ENCODE assay signal across 21 cellular contexts in genomic region chr12:54389139-54389508, GRCh38. TPM values are rescaled to one million over a fixed set of nuclear protein-coding genes. Genes with fewer than 3 reads are reported as not detected.
DNase-seq lines count a peak whose midpoint lies in the region; ATAC-seq, FAIRE-seq and TF ChIP-seq lines count a peak whose summit lies in the region.
"Had no signal": no experiment of that assay in that cellular context is flagged by ENCODE, and none has a peak within 500 bp of the region (broad histone marks: within the 10 kb centered on the region; RNA-seq: fewer than 3 reads in every experiment).

No MANE protein-coding gene starts in this region.

- no peaks in the 10 kb centered on the region for H3K27me3 Mint-ChIP-seq in naive B cell
- H3K27me3 Mint-ChIP-seq: activated naive CD8-positive, alpha-beta T cell had no signal

- WGBS in K562 (ENCODE audit: insufficient coverage, low coverage, missing lambda C conversion rate), result 47% methylated on average over 3 of the region's 3 CpGs
- 85 to 97% methylated on average over 3 of the region's 3 CpGs for WGBS in pancreas, 2 donors

- peaks cover 91% of the 10 kb centered on the region for H3K79me2 ChIP-seq in K562 (ENCODE audit: control insufficient read depth, insufficient read depth, low read length)

- no peak overlapping the region for H2AFZ ChIP-seq in K562 (ENCODE audit: low read depth, low read length)

- no peaks in the 10 kb centered on the region for H3K9me3 Mint-ChIP-seq in naive B cell
- H3K9me3 Mint-ChIP-seq: brain, H9 had no signal

- peak overlapping the region; percentile 62 for H3K27ac ChIP-seq in K562 (ENCODE audit: extremely low read depth, low read depth, low read length)
- no peak overlapping the region for H3K27ac ChIP-seq in pancreas

- H3K9ac ChIP-seq in K562 (ENCODE audit: insufficient read depth in 1 of 2, low read depth in 2 of 2, low read length in 2 of 2), result peak overlapping the region; percentile 27 to 91
- H3K9ac ChIP-seq: SK-N-SH had no signal

- TF ChIP-seq CTCF in K562 (IDR thresholded peaks at IDR 0.05 in 2 of 3, conservative IDR thresholded peaks at IDR 0.05 in 1 of 3; ENCODE audit: insufficient read depth in 2 of 3, low read depth in 1 of 3, low read length in 3 of 3) (no peak), pancreas (IDR thresholded peaks at IDR 0.05) (no peak)

- peak overlapping the region; percentile 88 for H3K4me2 ChIP-seq in K562 (ENCODE audit: insufficient read depth, low read length)
- H3K4me2 ChIP-seq: SK-N-SH had no signal

- TF ChIP-seq RAD21 in K562 (CRISPR knock-in tag; conservative IDR thresholded peaks at IDR 0.05 in 1 of 2, IDR thresholded peaks at IDR 0.05 in 1 of 2), result no peak

- in situ Hi-C loops in K562 (cut with MboI), result no loop called here

- peaks cover 74 to 91% (median 88%) of the 10 kb centered on the region in 3 donors for H3K4me1 Mint-ChIP-seq in naive B cell

- ATAC-seq in Right ventricle myocardium superior (ENCODE audit: poor library complexity), result no peak
- ATAC-seq in left cardiac atrium, result no peak
- no peak for ATAC-seq in K562
- no peak for ATAC-seq in naive B cell (ENCODE audit: low read depth in 2 of 2)
- no peak for ATAC-seq in pancreas
- no peak for ATAC-seq in HG03159 (IDR thresholded peaks at IDR 0.05; ENCODE audit: unreplicated experiment)
- ATAC-seq in GM19324 (IDR thresholded peaks at IDR 0.05; ENCODE audit: low FRiP score, unreplicated experiment), result no peak
- ATAC-seq in GM18517 (IDR thresholded peaks at IDR 0.05; ENCODE audit: unreplicated experiment), result no peak

- TF ChIP-seq EP300 in K562 (IDR thresholded peaks at IDR 0.05; ENCODE audit: low read length), result no peak

- H3K36me3 ChIP-seq in K562 (ENCODE audit: control insufficient read depth, insufficient read depth, low read length) (peaks cover 38% of the 10 kb centered on the region), pancreas (peaks cover 0 to 2% (median 0%) of the 10 kb centered on the region in 3 donors)
- H3K36me3 ChIP-seq: spleen had no signal

- CTCF ChIA-PET in K562 (lab: Yijun Ruan, JAX; ENCODE audit: low intra/inter-chr PET ratio), result no interaction called here

- POLR2A ChIA-PET in K562 (lab: Yijun Ruan, JAX), result interaction anchor here (1.3 kb wide), 1 partner anchor 55 kb away, joined by 3 read pairs; no protein-coding TSS in a partner anchor

- H3K4me1 ChIP-seq in K562 (replicated peaks in 1 of 2; ENCODE audit: control insufficient read depth in 2 of 2, insufficient read depth in 2 of 2, low read length in 2 of 2) (peaks cover 84% of the 10 kb centered on the region in 2 experiments), pancreas (no peaks in the 10 kb centered on the region)

- no peaks in the 10 kb centered on the region for H3K9me3 ChIP-seq in K562 (replicated peaks; ENCODE audit: control insufficient read depth, insufficient read depth, low read depth, low read length)
- H3K9me3 ChIP-seq in pancreas, result no peaks in the 10 kb centered on the region
- H3K9me3 ChIP-seq: SK-N-SH, spleen, upper lobe of left lung had no signal

- H3K4me3 ChIP-seq in K562 (peak overlapping the region; percentile 57; the same call in 1 of the 2 replicates), pancreas (no peak overlapping the region)
- H3K4me3 ChIP-seq: upper lobe of left lung had no signal

- FAIRE-seq in K562 (lab: Jason Lieb, UNC) (no peak), pancreas (lab: Jason Lieb, UNC) (no peak)
- FAIRE-seq: GM12891 had no signal

- intact Hi-C loops in Right ventricle myocardium superior (cut with DNase I), result no loop called here
- intact Hi-C loops in left cardiac atrium (cut with DNase I), result no loop called here
- intact Hi-C loops in K562 (cut with micrococcal nuclease), result no loop called here
- intact Hi-C loops in pancreas (cut with DNase I), result loop anchor here in 1 of 3 donors (10.0 kb wide), 1 partner anchor 56 kb away; no protein-coding TSS in a partner anchor

- no peaks in the 10 kb centered on the region for H3K9me1 ChIP-seq in K562 (ENCODE audit: control insufficient read depth, insufficient read depth, low read length)

- no TSS peak for BruUV-seq in K562 (replicated peaks; lab: Mats Ljungman, UMichigan)

- H3K4me3 Mint-ChIP-seq in naive B cell, result peak overlapping the region; percentile 42 to 97 (median 82)

- no peak for TF ChIP-seq POLR2A in K562 (conservative IDR thresholded peaks at IDR 0.05)

- no peaks in the 10 kb centered on the region for H3K27me3 ChIP-seq in K562 (ENCODE audit: control insufficient read depth in 2 of 2, insufficient read depth in 2 of 2, low read length in 2 of 2)
- no peaks in the 10 kb centered on the region for H3K27me3 ChIP-seq in pancreas
- H3K27me3 ChIP-seq: upper lobe of left lung had no signal

- H3K27ac Mint-ChIP-seq in naive B cell, result peak overlapping the region in 2 of 6 donors; percentile 69 to 71

- no peaks in the 10 kb centered on the region for H3K36me3 Mint-ChIP-seq in naive B cell
- H3K36me3 Mint-ChIP-seq: brain had no signal

- DNase-seq in Right ventricle myocardium superior (peak; percentile 5), left cardiac atrium (no peak), K562 (ENCODE audit: extremely low read depth in 1 of 4, low spot score in 3 of 4) (no peak), naive B cell (no peak), pancreas (no peak)
- DNase-seq: activated CD4-positive, alpha-beta T cell treated with anti-CD3 and anti-CD28 coated beads, Interleukin-2, amount 50 U/mL, for 1 hour; activated T-cell treated with anti-CD3 and anti-CD28 coated beads, Interleukin-2, amount 50 U/mL, for 1 hour; H9; MM.1S; NCI-H1694 treated with DMSO at 0.1 percent for 48 hours; NCI-H446 treated with DMSO at 0.1 percent for 48 hours; SK-N-SH; upper lobe of left lung had no signal

- H4K20me1 ChIP-seq in K562 (replicated peaks; ENCODE audit: control insufficient read depth, insufficient read depth, low read length), result no peaks in the 10 kb centered on the region

RNA-seq across cellular contexts. Expression of gene ZNF385A, which starts 4.6 kb away (rescaled TPM):
- total RNA-seq in Right ventricle myocardium superior (10.7 TPM), left cardiac atrium (10 to 100 TPM; 20.4 to 24.2 TPM), K562 (2014; rRNA removed) (15.9 and 17.7 TPM in 2 replicates), K562 (2014; rRNA removed; fragmentation: Illumina TruSeq; extraction: Trizol) (3.5 and 3.7 TPM in 2 replicates), K562 (2015; rRNA removed; fragmentation: Illumina TruSeq; extraction: Trizol) (5.9 and 8.7 TPM in 2 replicates), K562 (2021) (96.5 and 111 TPM in 2 replicates), pancreas (1 to 10 TPM in 5 of 6 donors, under 1 TPM in 1; 0.59 to 8.2 (median 2.6) TPM)
- total RNA-seq in K562 (2011; cell fraction: chromatin; rRNA removed; ENCODE audit: low replicate concordance), result 8.1 and 25.0 TPM in 2 replicates
- 9.7 and 11.1 TPM in 2 replicates for total RNA-seq in K562 (2011; cell fraction: nucleolus; rRNA removed)
- 9.7 and 11.8 TPM in 2 replicates for total RNA-seq in K562 (2011; cell fraction: nucleoplasm; rRNA removed)
- polyA plus RNA-seq in K562 (2011; rRNA removed) (7.7 and 15.6 TPM in 2 replicates), K562 (2014; fragmentation: Illumina TruSeq; extraction: Trizol) (65.7 and 88.2 TPM in 2 replicates), K562 (2014; fragmentation: Nextera tagmentation; extraction: Ambion mirVana) (1 to 10 TPM; 1.0 TPM), K562 (2014; rRNA removed) (30.3 and 34.6 TPM in 2 replicates), naive B cell (ENCODE audit: low read depth in 6 of 6) (10 to 100 TPM in 3 of 6 donors, 1 to 10 TPM in 3; 6.1 to 18.2 (median 10.5) TPM), pancreas (1 to 10 TPM; 2.8 to 3.6 TPM)
- polyA plus RNA-seq in K562 (2011; cell fraction: cytosol; rRNA removed), result 11.8 and 25.5 TPM in 2 replicates
- 15.0 and 32.1 TPM in 2 replicates for polyA plus RNA-seq in K562 (2011; cell fraction: nucleus; rRNA removed)
- polyA plus RNA-seq in K562 (2012), result 35.9 and 43.9 TPM in 2 replicates
- 4.7 and 6.3 TPM in 2 replicates for polyA minus RNA-seq in K562 (2011; rRNA and poly(A)+ RNA removed)
- 31.2 and 48.8 TPM in 2 replicates for polyA minus RNA-seq in K562 (2011; cell fraction: cytosol; rRNA and poly(A)+ RNA removed)
- polyA minus RNA-seq in K562 (2011; cell fraction: nucleus; rRNA and poly(A)+ RNA removed), result 6.7 and 8.1 TPM in 2 replicates

RNA-seq across cellular contexts. Expression of gene GPR84, which starts 24.8 kb away (rescaled TPM):
- not detected for total RNA-seq in Right ventricle myocardium superior
- under 1 TPM; 0.29 to 0.55 TPM for total RNA-seq in left cardiac atrium
- total RNA-seq in K562 (2011; cell fraction: chromatin; rRNA removed; ENCODE audit: low replicate concordance), result 0.48 and 1.8 TPM in 2 replicates
- 0.13 and 0.17 TPM in 2 replicates for total RNA-seq in K562 (2011; cell fraction: nucleolus; rRNA removed)
- total RNA-seq in K562 (2011; cell fraction: nucleoplasm; rRNA removed), result 0.44 and 0.69 TPM in 2 replicates
- total RNA-seq in K562 (2014; rRNA removed), result 0.16 TPM in 1 of 2 replicates, not detected in the other
- total RNA-seq in K562 (2014; rRNA removed; fragmentation: Illumina TruSeq; extraction: Trizol), result 0.11 TPM in 1 of 2 replicates, not detected in the other
- total RNA-seq in K562 (2015; rRNA removed; fragmentation: Illumina TruSeq; extraction: Trizol), result not detected in 2 replicates
- not detected in 2 replicates for total RNA-seq in K562 (2021)
- 0.16 TPM in 1 of 2 replicates, not detected in the other for polyA plus RNA-seq in K562 (2011; rRNA removed)
- polyA plus RNA-seq in K562 (2011; cell fraction: cytosol; rRNA removed), result not detected in 2 replicates
- polyA plus RNA-seq in K562 (2011; cell fraction: nucleus; rRNA removed), result 0.25 and 0.44 TPM in 2 replicates
- 0.07 and 0.47 TPM in 2 replicates for polyA plus RNA-seq in K562 (2012)
- 0.10 TPM in 1 of 2 replicates, not detected in the other for polyA plus RNA-seq in K562 (2014; fragmentation: Illumina TruSeq; extraction: Trizol)
- under 1 TPM; 0.07 to 0.18 TPM for polyA plus RNA-seq in K562 (2014; fragmentation: Nextera tagmentation; extraction: Ambion mirVana)
- not detected in 2 replicates for polyA plus RNA-seq in K562 (2014; rRNA removed)
- polyA minus RNA-seq in K562 (2011; rRNA and poly(A)+ RNA removed), result 0.12 TPM in 1 of 2 replicates, not detected in the other
- polyA minus RNA-seq in K562 (2011; cell fraction: cytosol; rRNA and poly(A)+ RNA removed), result not detected in 2 replicates
- 0.22 TPM in 1 of 2 replicates, not detected in the other for polyA minus RNA-seq in K562 (2011; cell fraction: nucleus; rRNA and poly(A)+ RNA removed)
- not detected for polyA plus RNA-seq in naive B cell (ENCODE audit: low read depth in 6 of 6)
- total RNA-seq in pancreas, result under 1 TPM in 4 of 6 donors, not detected in 2; 0.32 to 0.87 (median 0.63) TPM
- under 1 TPM; 0.09 to 0.27 TPM for polyA plus RNA-seq in pancreas
- total RNA-seq: dermis microvascular lymphatic vessel endothelial cell, H9 had no signal

RNA-seq across cellular contexts. Expression of gene ITGA5, which starts 29.9 kb away (rescaled TPM):
- total RNA-seq in Right ventricle myocardium superior (51.6 TPM), left cardiac atrium (100 to 1,000 TPM in 1 of 2 donors, 10 to 100 TPM in 1; 45.7 to 133 TPM), K562 (2014; rRNA removed) (47.4 and 59.0 TPM in 2 replicates), K562 (2014; rRNA removed; fragmentation: Illumina TruSeq; extraction: Trizol) (41.7 and 49.0 TPM in 2 replicates), K562 (2015; rRNA removed; fragmentation: Illumina TruSeq; extraction: Trizol) (33.7 and 34.5 TPM in 2 replicates), K562 (2021) (71.0 and 75.2 TPM in 2 replicates), pancreas (10 to 100 TPM in 4 of 6 donors, 1 to 10 TPM in 2; 9.5 to 27.1 (median 15.1) TPM)
- 326 and 672 TPM in 2 replicates for total RNA-seq in K562 (2011; cell fraction: chromatin; rRNA removed; ENCODE audit: low replicate concordance)
- total RNA-seq in K562 (2011; cell fraction: nucleolus; rRNA removed), result 425 and 592 TPM in 2 replicates
- 368 and 393 TPM in 2 replicates for total RNA-seq in K562 (2011; cell fraction: nucleoplasm; rRNA removed)
- polyA plus RNA-seq in K562 (2011; rRNA removed) (55.5 and 114 TPM in 2 replicates), K562 (2014; fragmentation: Illumina TruSeq; extraction: Trizol) (82.1 and 82.8 TPM in 2 replicates), K562 (2014; fragmentation: Nextera tagmentation; extraction: Ambion mirVana) (1 to 10 TPM; 9.1 to 9.2 TPM), K562 (2014; rRNA removed) (34.0 and 36.0 TPM in 2 replicates), naive B cell (ENCODE audit: low read depth in 6 of 6) (1 to 10 TPM in 5 of 6 donors, not detected in 1; 1.7 to 4.6 (median 2.3) TPM), pancreas (10 to 100 TPM; 19.0 to 32.2 TPM)
- polyA plus RNA-seq in K562 (2011; cell fraction: cytosol; rRNA removed), result 44.7 and 52.4 TPM in 2 replicates
- polyA plus RNA-seq in K562 (2011; cell fraction: nucleus; rRNA removed), result 273 and 364 TPM in 2 replicates
- polyA plus RNA-seq in K562 (2012), result 58.8 and 103 TPM in 2 replicates
- 104 and 113 TPM in 2 replicates for polyA minus RNA-seq in K562 (2011; rRNA and poly(A)+ RNA removed)
- polyA minus RNA-seq in K562 (2011; cell fraction: cytosol; rRNA and poly(A)+ RNA removed), result 72.0 and 119 TPM in 2 replicates
- polyA minus RNA-seq in K562 (2011; cell fraction: nucleus; rRNA and poly(A)+ RNA removed), result 150 and 186 TPM in 2 replicates
